In genomic region chr16:78177218-78177617, GRCh38 we compare ENCODE assay signal across 28 cellular contexts.
"Had no signal": no experiment of that assay in that cellular context is flagged by ENCODE, and none has a peak within 500 bp of the region (broad histone marks: within the 10 kb centered on the region; RNA-seq: fewer than 3 reads in every experiment).

No MANE protein-coding gene starts in this region.

- H3K4me1 Mint-ChIP-seq: activated B cell treated with CpG ODN at 0.5 μM for 24 hours had no signal

- H3K4me3 ChIP-seq: K562, Peyer's patch had no signal

- H3K9me3 Mint-ChIP-seq: activated B cell treated with CpG ODN at 0.5 μM for 24 hours; activated T-cell treated with anti-CD3 and anti-CD28 coated beads, Interleukin-2, amount 50 U/mL, for 4 hours; activated T-helper 1 cell treated with anti-CD3 and anti-CD28 coated beads, Interleukin-12 subunit alpha, Interleukin-12 subunit beta, Interleukin-2, Interleukin-4 antibody, amounts not matched to agents 30 ng/mL and 10 ng/mL and 1 ng/mL, durations not matched to agents 14 hours and 24 hours and 36 hours had no signal

- ATAC-seq: activated T-cell treated with anti-CD3 and anti-CD28 coated beads, Interleukin-2, amount 50 U/mL, for 4 hours had no signal

- DNase-seq: activated B cell treated with CpG ODN at 0.5 μM for 24 hours; activated CD4-positive, alpha-beta memory T cell treated with anti-CD3 and anti-CD28 coated beads for 36 hours; activated CD4-positive, alpha-beta T cell treated with anti-CD3 and anti-CD28 coated beads for 4 hours; activated CD4-positive, alpha-beta T cell treated with anti-CD3 and anti-CD28 coated beads, Interleukin-2, amount 50 U/mL, for 1 hour; activated CD4-positive, CD25-positive, alpha-beta regulatory T cell treated with anti-CD3 and anti-CD28 coated beads, Interleukin-2, amount 50 U/mL, for 72 hours; activated CD8-positive, alpha-beta memory T cell treated with anti-CD3 and anti-CD28 coated beads, Interleukin-2, amount 50 U/mL, for 4 hours; activated effector memory CD4-positive, alpha-beta T cell treated with Interleukin-2 at 50 U/mL for 16 hours; activated naive CD4-positive, alpha-beta T cell treated with anti-CD3 and anti-CD28 coated beads, Interleukin-2, amount 50 U/mL, for 16 hours; activated T-cell treated with anti-CD3 and anti-CD28 coated beads for 4 hours; activated T-cell treated with anti-CD3 and anti-CD28 coated beads, Interleukin-2, amount 50 U/mL, for 4 hours; anterior cingulate cortex; IMR-90; NCI-H1105; NCI-H1417 treated with DMSO at 0.1 percent for 48 hours; NCI-H187 treated with DMSO at 0.1 percent for 48 hours; NCI-H2171 treated with DMSO at 0.1 percent for 48 hours; NCI-H446; NK-92 treated with Interleukin-12 subunit alpha and Interleukin-12 subunit beta, amount 100 ng/mL, for 24 hours; PC-3; Peyer's patch; RPMI8226; SW 1271; T-helper 1 cell; T-helper 2 cell; T-helper 9 cell had no signal

- H3K9me3 ChIP-seq: Peyer's patch had no signal

- H3K4me3 Mint-ChIP-seq: activated B cell treated with CpG ODN at 0.5 μM for 24 hours; activated CD4-positive, alpha-beta memory T cell treated with anti-CD3 and anti-CD28 coated beads for 36 hours; activated T-cell treated with anti-CD3 and anti-CD28 coated beads, Interleukin-2, amount 50 U/mL, for 4 hours; activated T-helper 1 cell treated with anti-CD3 and anti-CD28 coated beads, Interleukin-12 subunit alpha, Interleukin-12 subunit beta, Interleukin-2, Interleukin-4 antibody, amounts not matched to agents 30 ng/mL and 10 ng/mL and 1 ng/mL, durations not matched to agents 14 hours and 24 hours and 36 hours; brain had no signal

- H3K36me3 ChIP-seq: Peyer's patch had no signal

- H3K27me3 ChIP-seq: Peyer's patch had no signal

- H3K36me3 Mint-ChIP-seq: brain had no signal

- H3K27ac Mint-ChIP-seq: activated B cell treated with CpG ODN at 0.5 μM for 24 hours; activated CD4-positive, alpha-beta memory T cell treated with anti-CD3 and anti-CD28 coated beads for 36 hours; activated T-helper 1 cell treated with anti-CD3 and anti-CD28 coated beads, Interleukin-12 subunit alpha, Interleukin-12 subunit beta, Interleukin-2, Interleukin-4 antibody, amounts not matched to agents 30 ng/mL and 10 ng/mL and 1 ng/mL, durations not matched to agents 14 hours and 24 hours and 36 hours; brain had no signal

- H3K27me3 Mint-ChIP-seq: activated B cell treated with CpG ODN at 0.5 μM for 24 hours; activated CD4-positive, alpha-beta memory T cell treated with anti-CD3 and anti-CD28 coated beads for 36 hours had no signal
